In genomic region chr7:1893451-1893850, GRCh38 we compare ENCODE assay signal across 24 cellular contexts.
"Had no signal": no experiment of that assay in that cellular context is flagged by ENCODE, and none has a peak within 500 bp of the region (broad histone marks: within the 10 kb centered on the region; RNA-seq: fewer than 3 reads in every experiment).

No MANE protein-coding gene starts in this region.

- H3K36me3 ChIP-seq: uterus had no signal

- H3K27me3 Mint-ChIP-seq: dendritic cell treated with granulocyte-macrophage colony-stimulating factor and Interleukin-4, amounts not matched to agents 40 ng/mL and 50 ng/mL, for 4 days; stimulated activated naive CD8-positive, alpha-beta T cell treated with anti-CD3 and anti-CD28 coated beads, Interleukin-15, Interleukin-2, amounts not matched to agents 100 ng/mL and 50 ng/mL, for 24 hours; T-cell had no signal

- H3K4me3 Mint-ChIP-seq: dendritic cell treated with granulocyte-macrophage colony-stimulating factor and Interleukin-4, amounts not matched to agents 40 ng/mL and 50 ng/mL, for 4 days; neural crest cell; stimulated activated naive CD8-positive, alpha-beta T cell treated with anti-CD3 and anti-CD28 coated beads, Interleukin-15, Interleukin-2, amounts not matched to agents 100 ng/mL and 50 ng/mL, for 24 hours; T-cell had no signal

- DNase-seq: activated CD4-positive, alpha-beta T cell treated with anti-CD3 and anti-CD28 coated beads for 48 hours; activated CD4-positive, alpha-beta T cell treated with anti-CD3 and anti-CD28 coated beads, Interleukin-2, amount 50 U/mL, for 48 hours; activated CD8-positive, alpha-beta memory T cell treated with anti-CD3 and anti-CD28 coated beads for 24 hours; activated effector memory CD4-positive, alpha-beta T cell treated with Interleukin-2 at 50 U/mL for 16 hours; activated naive CD4-positive, alpha-beta T cell treated with Interleukin-2 at 50 U/mL for 16 hours; amygdala; caudate nucleus; effector CD4-positive, alpha-beta T cell; left cardiac atrium; mammary epithelial cell; occipital lobe; spleen; T-cell; trophoblast cell; uterus had no signal

- H3K4me1 ChIP-seq: gastroesophageal sphincter, parathyroid adenoma, uterus had no signal

- H3K27ac Mint-ChIP-seq: dendritic cell treated with granulocyte-macrophage colony-stimulating factor and Interleukin-4, amounts not matched to agents 40 ng/mL and 50 ng/mL, for 4 days; stimulated activated naive CD8-positive, alpha-beta T cell treated with anti-CD3 and anti-CD28 coated beads, Interleukin-15, Interleukin-2, amounts not matched to agents 100 ng/mL and 50 ng/mL, for 24 hours had no signal

- ATAC-seq: activated CD4-positive, CD25-positive, alpha-beta regulatory T cell treated with anti-CD3 and anti-CD28 coated beads, Interleukin-2, amount 50 U/mL, for 24 hours; gastroesophageal sphincter; left cardiac atrium; T-cell had no signal

- H3K27ac ChIP-seq: gastroesophageal sphincter, hepatocyte, parathyroid adenoma, psoas muscle, spleen, thoracic aorta, uterus had no signal

- H3K9ac ChIP-seq: parathyroid adenoma had no signal

- H3K9me3 ChIP-seq: gastroesophageal sphincter, psoas muscle, spleen, thoracic aorta, uterus had no signal

- H3K9me3 Mint-ChIP-seq: neural crest cell; stimulated activated naive CD8-positive, alpha-beta T cell treated with anti-CD3 and anti-CD28 coated beads, Interleukin-15, Interleukin-2, amounts not matched to agents 100 ng/mL and 50 ng/mL, for 24 hours; T-cell had no signal

- H3K27me3 ChIP-seq: gastroesophageal sphincter, hepatocyte, spleen, uterus had no signal

- H3K4me1 Mint-ChIP-seq: neural crest cell had no signal

- H3K4me3 ChIP-seq: gastroesophageal sphincter, hepatocyte, psoas muscle, spleen, thoracic aorta, uterus had no signal
